In the genomic region with DNA sequence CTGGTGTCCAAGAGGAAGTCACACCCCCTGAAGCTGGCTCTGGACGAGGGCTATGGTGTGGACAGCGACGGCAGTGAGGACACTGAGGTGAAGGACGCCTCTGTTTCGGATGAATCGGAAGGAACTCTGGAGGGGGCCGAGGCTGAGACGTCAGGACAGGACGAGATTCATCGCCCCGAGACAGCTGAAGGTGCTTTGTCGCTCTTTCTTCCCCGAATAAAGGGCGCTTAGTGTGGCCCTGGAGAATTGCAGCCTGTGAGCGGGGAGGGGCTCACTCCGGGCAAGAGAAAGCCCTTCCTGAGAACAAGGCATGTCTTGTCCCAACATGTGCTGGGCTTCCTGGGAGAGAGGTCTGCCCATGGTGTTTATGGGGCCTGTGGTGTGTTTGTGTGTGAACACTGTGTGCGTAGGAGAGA, we compare ENCODE assay signal across 1 cellular context.
TF ChIP-seq lines count a peak whose summit lies in the region.

No MANE protein-coding gene starts in this region.

TF ChIP-seq in IMR-90, 13 proteins besides CTCF, POLR2A, EP300 and RAD21:
- no peak for TF ChIP-seq BHLHE40 (IDR thresholded peaks at IDR 0.05; ENCODE audit: low read depth, low read length)
- no peak for TF ChIP-seq CHD1 (IDR thresholded peaks at IDR 0.05; ENCODE audit: low read depth, low read length)
- TF ChIP-seq MXI1 (IDR thresholded peaks at IDR 0.05; ENCODE audit: borderline replicate concordance, low read depth, low read length) = no peak
- no peak for TF ChIP-seq RFX5 (IDR thresholded peaks at IDR 0.05; ENCODE audit: low read depth, low read length)
- TF ChIP-seq NFE2L2 (IDR thresholded peaks at IDR 0.05; ENCODE audit: low read depth, low read length) = no peak
